In the genomic region with DNA sequence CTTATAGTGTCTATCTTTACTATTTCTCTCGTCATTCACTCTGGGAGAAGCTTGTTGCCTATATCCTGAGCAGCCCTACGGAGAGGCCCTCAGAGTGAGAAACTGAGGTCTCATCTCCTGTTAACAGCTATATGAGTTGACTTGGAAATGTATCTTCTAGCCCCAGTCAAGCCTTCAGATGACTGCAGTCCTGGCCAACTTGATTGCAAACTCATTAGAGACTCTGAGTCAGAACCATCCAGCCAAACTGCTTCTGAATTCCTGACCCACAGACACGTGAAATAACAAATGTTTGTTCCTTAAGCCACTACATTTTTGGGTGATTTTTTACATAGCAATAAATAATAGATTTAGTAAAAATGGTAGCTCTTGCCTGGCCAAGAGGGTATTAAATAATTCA, we compare ENCODE assay signal across 34 cellular contexts. TPM values are rescaled to one million over a fixed set of nuclear protein-coding genes. Genes with fewer than 3 reads are reported as not detected.
"Had no signal": no experiment of that assay in that cellular context is flagged by ENCODE, and none has a peak within 500 bp of the region (broad histone marks: within the 10 kb centered on the region; RNA-seq: fewer than 3 reads in every experiment).

No MANE protein-coding gene starts in this region.

- ATAC-seq: activated CD4-positive, CD25-positive, alpha-beta regulatory T cell treated with anti-CD3 and anti-CD28 coated beads, Interleukin-2, amount 50 U/mL, for 24 hours; activated naive CD8-positive, alpha-beta T cell treated with anti-CD3 and anti-CD28 coated beads, Interleukin-2, amount 50 U/mL, for 24 hours; mucosa of descending colon; stimulated activated memory B cell treated with anti-CD40 and anti-IgM and Interleukin-4, amounts not matched to agents 10 μg/mL and 1 μg/mL and 100 μg/mL, for 72 hours; stimulated activated naive CD8-positive, alpha-beta T cell treated with anti-CD3 and anti-CD28 coated beads, Interleukin-15, amount 100 ng/mL, for 72 hours had no signal

- H3K36me3 ChIP-seq: esophagus muscularis mucosa, left ventricle myocardium inferior, neutrophil, prostate gland, sigmoid colon, upper lobe of left lung, vagina had no signal

- H3K27ac Mint-ChIP-seq: activated naive CD4-positive, alpha-beta T cell treated with anti-CD3 and anti-CD28 coated beads, Interleukin-2, amount 50 U/mL, for 24 hours; activated naive CD8-positive, alpha-beta T cell treated with anti-CD3 and anti-CD28 coated beads, Interleukin-2, amount 50 U/mL, for 24 hours; activated T-helper 2 cell treated with anti-CD3 and anti-CD28 coated beads, Interferon-gamma antibody, Interleukin-2, Interleukin-4, amounts not matched to agents 10 μg/mL and 5 μg/mL and 100 μg/mL, durations not matched to agents 14 hours and 24 hours and 36 hours; nephron; stimulated activated memory B cell treated with anti-CD40 and anti-IgM and Interleukin-4, amounts not matched to agents 10 μg/mL and 1 μg/mL and 100 μg/mL, for 72 hours; stimulated activated naive CD8-positive, alpha-beta T cell treated with anti-CD3 and anti-CD28 coated beads, Interleukin-15, amount 100 ng/mL, for 72 hours; T-helper 2 cell treated with Interferon-gamma antibody and Interleukin-4, amounts not matched to agents 5 μg/mL and 100 μg/mL, for 36 hours had no signal

- H3K4me3 ChIP-seq: esophagus muscularis mucosa, left ventricle myocardium inferior, lung, mucosa of descending colon, prostate gland, sigmoid colon, smooth muscle cell, upper lobe of left lung, vagina had no signal

- H3K9me3 ChIP-seq: esophagus muscularis mucosa, left ventricle myocardium inferior, mucosa of descending colon, neutrophil, prostate gland, sigmoid colon, upper lobe of left lung, vagina had no signal

- H3K4me3 Mint-ChIP-seq: activated naive CD4-positive, alpha-beta T cell treated with anti-CD3 and anti-CD28 coated beads, Interleukin-2, amount 50 U/mL, for 24 hours; activated naive CD8-positive, alpha-beta T cell treated with anti-CD3 and anti-CD28 coated beads, Interleukin-2, amount 50 U/mL, for 24 hours; stimulated activated memory B cell treated with anti-CD40 and anti-IgM and Interleukin-4, amounts not matched to agents 10 μg/mL and 1 μg/mL and 100 μg/mL, for 72 hours; stimulated activated naive CD8-positive, alpha-beta T cell treated with anti-CD3 and anti-CD28 coated beads, Interleukin-15, amount 100 ng/mL, for 72 hours; T-helper 2 cell treated with Interferon-gamma antibody and Interleukin-4, amounts not matched to agents 5 μg/mL and 100 μg/mL, for 36 hours had no signal

- H3K27ac ChIP-seq: esophagus muscularis mucosa, left ventricle myocardium inferior, neutrophil, prostate gland, sigmoid colon, upper lobe of left lung, vagina, VCaP had no signal

- H3K4me2 ChIP-seq: smooth muscle cell had no signal

- DNase-seq: activated CD4-positive, alpha-beta T cell treated with anti-CD3 and anti-CD28 coated beads for 48 hours; activated CD4-positive, alpha-beta T cell treated with anti-CD3 and anti-CD28 coated beads, Interleukin-2, amount 50 U/mL, for 48 hours; activated naive CD8-positive, alpha-beta T cell treated with anti-CD3 and anti-CD28 coated beads, Interleukin-2, amount 50 U/mL, for 24 hours; activated T-cell treated with anti-CD3 and anti-CD28 coated beads, Interleukin-2, amount 50 U/mL, for 48 hours; amygdala; caudate nucleus; kidney glomerular epithelial cell; left ventricle myocardium inferior; mesendoderm; mucosa of descending colon; retina; sigmoid colon; stimulated activated CD4-positive, alpha-beta T cell treated with anti-CD3 and anti-CD28 coated beads, Interleukin-1b, Interleukin-23, amount 100 ng/mL, for 48 hours; stimulated activated CD4-positive, alpha-beta T cell treated with anti-CD3 and anti-CD28 coated beads, Interleukin-4, amount 100 ng/mL, for 4 hours; stimulated activated CD8-positive, alpha-beta memory T cell treated with anti-CD3 and anti-CD28 coated beads, Interleukin-4, amount 100 ng/mL, for 48 hours; stimulated activated naive CD8-positive, alpha-beta T cell treated with anti-CD3 and anti-CD28 coated beads, Interleukin-15, amount 100 ng/mL, for 72 hours; substantia nigra; T-helper 1 cell; upper lobe of left lung had no signal

- H3K27me3 ChIP-seq: esophagus muscularis mucosa, neutrophil, sigmoid colon, upper lobe of left lung, vagina had no signal

- H3K4me1 ChIP-seq: prostate gland had no signal

- H3K9me3 Mint-ChIP-seq: activated naive CD4-positive, alpha-beta T cell treated with anti-CD3 and anti-CD28 coated beads, Interleukin-2, amount 50 U/mL, for 24 hours; activated naive CD8-positive, alpha-beta T cell treated with anti-CD3 and anti-CD28 coated beads, Interleukin-2, amount 50 U/mL, for 24 hours; activated T-helper 2 cell treated with anti-CD3 and anti-CD28 coated beads, Interferon-gamma antibody, Interleukin-2, Interleukin-4, amounts not matched to agents 10 μg/mL and 5 μg/mL and 100 μg/mL, durations not matched to agents 14 hours and 24 hours and 36 hours; nephron; stimulated activated memory B cell treated with anti-CD40 and anti-IgM and Interleukin-4, amounts not matched to agents 10 μg/mL and 1 μg/mL and 100 μg/mL, for 72 hours; stimulated activated naive CD8-positive, alpha-beta T cell treated with anti-CD3 and anti-CD28 coated beads, Interleukin-15, amount 100 ng/mL, for 72 hours; T-helper 2 cell treated with Interferon-gamma antibody and Interleukin-4, amounts not matched to agents 5 μg/mL and 100 μg/mL, for 36 hours had no signal

- H3K36me3 Mint-ChIP-seq: stimulated activated memory B cell treated with anti-CD40 and anti-IgM and Interleukin-4, amounts not matched to agents 10 μg/mL and 1 μg/mL and 100 μg/mL, for 72 hours had no signal

- H3K27me3 Mint-ChIP-seq: activated naive CD4-positive, alpha-beta T cell treated with anti-CD3 and anti-CD28 coated beads, Interleukin-2, amount 50 U/mL, for 24 hours; activated naive CD8-positive, alpha-beta T cell treated with anti-CD3 and anti-CD28 coated beads, Interleukin-2, amount 50 U/mL, for 24 hours; stimulated activated memory B cell treated with anti-CD40 and anti-IgM and Interleukin-4, amounts not matched to agents 10 μg/mL and 1 μg/mL and 100 μg/mL, for 72 hours; stimulated activated naive CD8-positive, alpha-beta T cell treated with anti-CD3 and anti-CD28 coated beads, Interleukin-15, amount 100 ng/mL, for 72 hours had no signal

RNA-seq across cellular contexts. Expression of gene LAX1, which starts 26.5 kb away (rescaled TPM):
- total RNA-seq: frontal cortex, left ventricle myocardium inferior, osteocyte had no signal
